In genomic region chr1:167094690-167095089, GRCh38 we compare ENCODE assay signal across 19 cellular contexts. TPM values are rescaled to one million over a fixed set of nuclear protein-coding genes. Genes with fewer than 3 reads are reported as not detected.
DNase-seq lines count a peak whose midpoint lies in the region; ATAC-seq and TF ChIP-seq lines count a peak whose summit lies in the region.
"Had no signal": no experiment of that assay in that cellular context is flagged by ENCODE, and none has a peak within 500 bp of the region (broad histone marks: within the 10 kb centered on the region; RNA-seq: fewer than 3 reads in every experiment).

No MANE protein-coding gene starts in this region.

- no peaks in the 10 kb centered on the region for H3K36me3 ChIP-seq in Loucy (ENCODE audit: insufficient read depth, low read length)
- H3K36me3 ChIP-seq in ascending aorta: no peaks in the 10 kb centered on the region
- peaks cover 11% of the 10 kb centered on the region for H3K36me3 ChIP-seq in right atrium auricular region
- no peaks in the 10 kb centered on the region for H3K36me3 ChIP-seq in thoracic aorta
- H3K36me3 ChIP-seq in OCI-LY7 (ENCODE audit: insufficient read depth, low read length): no peaks in the 10 kb centered on the region
- H3K36me3 ChIP-seq: tibial nerve had no signal

- H3K9me3 ChIP-seq in Loucy (ENCODE audit: insufficient read depth, low read depth, low read length): no peaks in the 10 kb centered on the region
- H3K9me3 ChIP-seq in ascending aorta: peaks cover 0 to 3% of the 10 kb centered on the region in 2 donors
- H3K9me3 ChIP-seq in right atrium auricular region: no peaks in the 10 kb centered on the region
- no peaks in the 10 kb centered on the region for H3K9me3 ChIP-seq in thoracic aorta
- H3K9me3 ChIP-seq in OCI-LY7 (ENCODE audit: low read length): no peaks in the 10 kb centered on the region
- H3K9me3 ChIP-seq: SK-N-SH had no signal

- H3K79me2 ChIP-seq in Loucy (ENCODE audit: insufficient read depth, low read length) (peaks cover 7% of the 10 kb centered on the region), OCI-LY7 (ENCODE audit: insufficient read depth, low read depth, low read length) (no peaks in the 10 kb centered on the region)

- no peaks in the 10 kb centered on the region for H3K9me2 ChIP-seq in Loucy (replicated peaks; ENCODE audit: low read depth, low read length)
- H3K9me2 ChIP-seq in OCI-LY7 (ENCODE audit: insufficient read depth, low read length): no peaks in the 10 kb centered on the region
- H3K9me2 ChIP-seq: SK-N-SH had no signal

- H3K4me1 ChIP-seq in Loucy (ENCODE audit: insufficient read depth, low read length, poor library complexity, severe bottlenecking) (peaks cover 60% of the 10 kb centered on the region), ascending aorta (peaks cover 0 to 14% of the 10 kb centered on the region in 2 donors), right atrium auricular region (peaks cover 0 to 12% of the 10 kb centered on the region in 2 donors), thoracic aorta (ENCODE audit: control insufficient read depth in 1 of 2, low read depth in 2 of 2) (peaks cover 9 to 27% of the 10 kb centered on the region in 2 donors), OCI-LY7 (ENCODE audit: insufficient read depth, low read length, poor library complexity, severe bottlenecking) (peaks cover 8% of the 10 kb centered on the region)
- H3K4me1 ChIP-seq: tibial nerve had no signal

- peaks cover 8% of the 10 kb centered on the region for H3F3A ChIP-seq in Loucy (ENCODE audit: low read depth)

- H3K4me3 ChIP-seq in Loucy (ENCODE audit: low read length, poor library complexity, severe bottlenecking) (no peak overlapping the region), ascending aorta (peak overlapping the region; percentile 45 to 63), right atrium auricular region (peak overlapping the region; percentile 52 to 66), thoracic aorta (peak overlapping the region; percentile 75), OCI-LY7 (ENCODE audit: low read depth, low read length, poor library complexity, severe bottlenecking) (no peak overlapping the region)
- H3K4me3 ChIP-seq: skin epidermis, tibial nerve had no signal

- peak overlapping the region; percentile 7 for H3K9ac ChIP-seq in Loucy (ENCODE audit: low read depth, low read length, poor library complexity, severe bottlenecking)
- H3K9ac ChIP-seq: SK-N-SH had no signal

- CTCF ChIA-PET in OCI-LY7 (lab: Charles Lee; ENCODE audit: unreplicated experiment): no interaction called here

- POLR2A ChIA-PET in OCI-LY7 (lab: Charles Lee): no interaction called here

- H3K4me2 ChIP-seq in Loucy (ENCODE audit: low read depth, low read length, poor library complexity, severe bottlenecking) (peak overlapping the region; percentile 55), OCI-LY7 (ENCODE audit: low read length) (no peak overlapping the region)

- intact Hi-C loops in ascending aorta (cut with DNase I): no loop called here
- intact Hi-C loops in OCI-LY7 (cut with micrococcal nuclease; ENCODE audit: unreplicated experiment): no loop called here

- TF ChIP-seq CTCF in Loucy (conservative IDR thresholded peaks at IDR 0.05; ENCODE audit: low read length): no peak
- no peak for TF ChIP-seq CTCF in ascending aorta (IDR thresholded peaks at IDR 0.05)
- TF ChIP-seq CTCF in right atrium auricular region (IDR thresholded peaks at IDR 0.05): no peak
- no peak for TF ChIP-seq CTCF in thoracic aorta (IDR thresholded peaks at IDR 0.05)
- TF ChIP-seq CTCF in OCI-LY7 (conservative IDR thresholded peaks at IDR 0.05; ENCODE audit: low read length): no peak
- no peak for TF ChIP-seq CTCF in GM20000 (IDR thresholded peaks at IDR 0.05; ENCODE audit: extremely low read depth, missing control alignments)

- H4K20me1 ChIP-seq in Loucy (ENCODE audit: insufficient read depth, low read length, poor library complexity, severe bottlenecking): no peaks in the 10 kb centered on the region
- no peaks in the 10 kb centered on the region for H4K20me1 ChIP-seq in OCI-LY7 (ENCODE audit: insufficient read depth, low read length)

- ATAC-seq in thoracic aorta (ENCODE audit: insufficient number of reproducible peaks, low FRiP score, low read depth): peak; percentile 30
- ATAC-seq: stimulated activated naive CD8-positive, alpha-beta T cell treated with anti-CD3 and anti-CD28 coated beads, Interleukin-15, Interleukin-2, amounts not matched to agents 100 U/mL and 50 U/mL, for 24 hours had no signal

- DNase-seq in ascending aorta (ENCODE audit: low spot score in 2 of 2) (peak in 1 of 2 donors; percentile 68), right atrium auricular region (ENCODE audit: low spot score) (no peak), thoracic aorta (ENCODE audit: low spot score) (peak; percentile 8), OCI-LY7 (ENCODE audit: low spot score) (no peak), GM20000 (ENCODE audit: low spot score) (no peak), SHP77 treated with DMSO at 0.1 percent for 48 hours (lab: John Stamatoyannopoulos, UW) (no peak)
- DNase-seq: activated CD4-positive, alpha-beta T cell treated with anti-CD3 and anti-CD28 coated beads, Interleukin-2, amount 50 U/mL, for 48 hours; activated naive CD4-positive, alpha-beta T cell; activated T-cell treated with anti-CD3 and anti-CD28 coated beads, Interleukin-2, amount 50 U/mL, for 1 hour; erythroblast; NCI-H748 treated with DMSO at 0.1 percent for 48 hours; nephron progenitor cell; posterior cingulate gyrus; stimulated activated naive CD8-positive, alpha-beta T cell treated with anti-CD3 and anti-CD28 coated beads, Interleukin-15, Interleukin-2, amounts not matched to agents 100 U/mL and 50 U/mL, for 24 hours had no signal

- H2AFZ ChIP-seq in Loucy (ENCODE audit: low read length) (no peak overlapping the region), OCI-LY7 (ENCODE audit: low read length) (no peak overlapping the region)

- H3K27me3 ChIP-seq in Loucy (ENCODE audit: insufficient read depth, low read length, poor library complexity, severe bottlenecking) (no peaks in the 10 kb centered on the region), ascending aorta (no peaks in the 10 kb centered on the region), right atrium auricular region (no peaks in the 10 kb centered on the region), thoracic aorta (replicated peaks; ENCODE audit: insufficient read depth) (no peaks in the 10 kb centered on the region)
- H3K27me3 ChIP-seq: tibial nerve had no signal

- H3K27ac ChIP-seq in ascending aorta (peak overlapping the region; percentile 66 to 73), right atrium auricular region (peak overlapping the region; percentile 76 to 95), thoracic aorta (peak overlapping the region; percentile 78 to 81), OCI-LY7 (ENCODE audit: low read depth, low read length, poor library complexity, severe bottlenecking) (no peak overlapping the region)
- H3K27ac ChIP-seq: skin epidermis, tibial nerve had no signal

- BruUV-seq in OCI-LY7 (replicated peaks; lab: Mats Ljungman, UMichigan): no TSS peak

RNA-seq across cellular contexts. Expression of gene STYXL2, which starts 0.8 kb away (rescaled TPM):
- total RNA-seq in ascending aorta (0.96 TPM), right atrium auricular region (100 to 1,000 TPM in 1 of 2 donors, 10 to 100 TPM in 1; 60.2 to 148 TPM), thoracic aorta (10 to 100 TPM in 1 of 2 donors, 1 to 10 TPM in 1; 5.8 to 21.9 TPM), OCI-LY7 (2022) (not detected in 2 replicates)
- total RNA-seq in OCI-LY7 (2014; rRNA removed; shearing (Covaris generic)): not detected in 2 replicates
- total RNA-seq: kidney epithelial cell had no signal

RNA-seq across cellular contexts. Expression of gene GPA33, which starts 4.5 kb away (rescaled TPM):
- not detected for total RNA-seq in ascending aorta
- total RNA-seq in right atrium auricular region: 1 to 10 TPM in 1 of 2 donors, not detected in 1; 1.5 TPM
- total RNA-seq in thoracic aorta: not detected
- not detected in 2 replicates for total RNA-seq in OCI-LY7 (2014; rRNA removed; shearing (Covaris generic))
- total RNA-seq in OCI-LY7 (2022): not detected in 2 replicates
- total RNA-seq: kidney epithelial cell, tibial nerve had no signal

Comparison
In these comparisons a context has a peak if more than half of its experiments do, and no peak if none do; other contexts are left out.
1. H3K4me3 ChIP-seq: peak in ascending aorta (2 of 2), right atrium auricular region (2 of 2) and thoracic aorta (single experiment); none in Loucy (single experiment) and OCI-LY7 (single experiment).